ENCODE assay signal across 1 cellular context in genomic region chr1:192914092-192914491, GRCh38.
TF ChIP-seq lines count a peak whose summit lies in the region.

No MANE protein-coding gene starts in this region.

TF ChIP-seq in WTC11, 78 proteins besides CTCF, POLR2A, EP300 and RAD21 (continued from another document):
- TF ChIP-seq, protein P1, sequence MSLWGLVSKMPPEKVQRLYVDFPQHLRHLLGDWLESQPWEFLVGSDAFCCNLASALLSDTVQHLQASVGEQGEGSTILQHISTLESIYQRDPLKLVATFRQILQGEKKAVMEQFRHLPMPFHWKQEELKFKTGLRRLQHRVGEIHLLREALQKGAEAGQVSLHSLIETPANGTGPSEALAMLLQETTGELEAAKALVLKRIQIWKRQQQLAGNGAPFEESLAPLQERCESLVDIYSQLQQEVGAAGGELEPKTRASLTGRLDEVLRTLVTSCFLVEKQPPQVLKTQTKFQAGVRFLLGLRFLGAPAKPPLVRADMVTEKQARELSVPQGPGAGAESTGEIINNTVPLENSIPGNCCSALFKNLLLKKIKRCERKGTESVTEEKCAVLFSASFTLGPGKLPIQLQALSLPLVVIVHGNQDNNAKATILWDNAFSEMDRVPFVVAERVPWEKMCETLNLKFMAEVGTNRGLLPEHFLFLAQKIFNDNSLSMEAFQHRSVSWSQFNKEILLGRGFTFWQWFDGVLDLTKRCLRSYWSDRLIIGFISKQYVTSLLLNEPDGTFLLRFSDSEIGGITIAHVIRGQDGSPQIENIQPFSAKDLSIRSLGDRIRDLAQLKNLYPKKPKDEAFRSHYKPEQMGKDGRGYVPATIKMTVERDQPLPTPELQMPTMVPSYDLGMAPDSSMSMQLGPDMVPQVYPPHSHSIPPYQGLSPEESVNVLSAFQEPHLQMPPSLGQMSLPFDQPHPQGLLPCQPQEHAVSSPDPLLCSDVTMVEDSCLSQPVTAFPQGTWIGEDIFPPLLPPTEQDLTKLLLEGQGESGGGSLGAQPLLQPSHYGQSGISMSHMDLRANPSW (CRISPR knock-in tag; conservative IDR thresholded peaks at IDR 0.05; ENCODE audit: low read depth), result no peak
- TF ChIP-seq ZBTB43 (CRISPR knock-in tag; IDR thresholded peaks at IDR 0.05), result no peak
- TF ChIP-seq NR3C1 (CRISPR knock-in tag; conservative IDR thresholded peaks at IDR 0.05; ENCODE audit: low read depth), result no peak
- TF ChIP-seq, protein P2, sequence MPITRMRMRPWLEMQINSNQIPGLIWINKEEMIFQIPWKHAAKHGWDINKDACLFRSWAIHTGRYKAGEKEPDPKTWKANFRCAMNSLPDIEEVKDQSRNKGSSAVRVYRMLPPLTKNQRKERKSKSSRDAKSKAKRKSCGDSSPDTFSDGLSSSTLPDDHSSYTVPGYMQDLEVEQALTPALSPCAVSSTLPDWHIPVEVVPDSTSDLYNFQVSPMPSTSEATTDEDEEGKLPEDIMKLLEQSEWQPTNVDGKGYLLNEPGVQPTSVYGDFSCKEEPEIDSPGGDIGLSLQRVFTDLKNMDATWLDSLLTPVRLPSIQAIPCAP (CRISPR knock-in tag; IDR thresholded peaks at IDR 0.05), result no peak
- TF ChIP-seq GRHL2 (CRISPR knock-in tag; IDR thresholded peaks at IDR 0.05; ENCODE audit: insufficient replicate concordance, severe bottlenecking), result no peak
- TF ChIP-seq, protein P3, sequence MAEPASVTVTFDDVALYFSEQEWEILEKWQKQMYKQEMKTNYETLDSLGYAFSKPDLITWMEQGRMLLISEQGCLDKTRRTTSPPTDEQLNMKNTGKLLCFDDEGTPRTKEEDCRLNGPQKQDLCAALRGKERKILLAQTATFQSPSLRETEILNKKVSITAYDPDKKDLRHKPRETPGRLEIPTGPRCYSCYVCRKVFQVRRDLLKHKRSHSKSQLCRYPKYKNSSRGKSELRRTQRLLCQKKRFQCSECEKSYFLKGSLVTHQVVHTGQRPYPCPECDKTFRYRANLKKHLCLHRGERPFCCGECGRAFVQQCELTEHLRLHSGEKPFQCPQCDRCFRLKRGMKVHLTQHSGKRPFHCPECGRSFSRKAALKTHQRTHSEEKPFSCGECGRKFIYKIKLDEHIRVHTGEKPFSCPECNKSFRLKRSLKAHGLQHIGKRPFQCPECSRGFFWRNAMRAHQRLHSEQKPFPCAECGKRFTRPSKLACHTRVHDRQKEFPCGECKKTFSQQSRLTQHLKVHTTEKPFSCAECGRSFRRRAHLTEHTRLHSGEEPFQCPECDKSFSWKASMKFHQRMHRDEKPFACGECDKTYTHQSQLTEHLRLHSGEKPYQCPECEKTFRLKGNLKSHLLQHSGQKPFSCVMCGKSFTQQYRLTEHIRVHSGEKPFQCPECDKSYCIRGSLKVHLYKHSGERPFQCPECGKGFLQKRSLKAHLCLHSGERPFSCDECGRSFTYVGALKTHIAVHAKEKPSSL (CRISPR knock-in tag; conservative IDR thresholded peaks at IDR 0.05), result no peak
- TF ChIP-seq MYBL2 (CRISPR knock-in tag; IDR thresholded peaks at IDR 0.05), result no peak
- TF ChIP-seq, protein P4, sequence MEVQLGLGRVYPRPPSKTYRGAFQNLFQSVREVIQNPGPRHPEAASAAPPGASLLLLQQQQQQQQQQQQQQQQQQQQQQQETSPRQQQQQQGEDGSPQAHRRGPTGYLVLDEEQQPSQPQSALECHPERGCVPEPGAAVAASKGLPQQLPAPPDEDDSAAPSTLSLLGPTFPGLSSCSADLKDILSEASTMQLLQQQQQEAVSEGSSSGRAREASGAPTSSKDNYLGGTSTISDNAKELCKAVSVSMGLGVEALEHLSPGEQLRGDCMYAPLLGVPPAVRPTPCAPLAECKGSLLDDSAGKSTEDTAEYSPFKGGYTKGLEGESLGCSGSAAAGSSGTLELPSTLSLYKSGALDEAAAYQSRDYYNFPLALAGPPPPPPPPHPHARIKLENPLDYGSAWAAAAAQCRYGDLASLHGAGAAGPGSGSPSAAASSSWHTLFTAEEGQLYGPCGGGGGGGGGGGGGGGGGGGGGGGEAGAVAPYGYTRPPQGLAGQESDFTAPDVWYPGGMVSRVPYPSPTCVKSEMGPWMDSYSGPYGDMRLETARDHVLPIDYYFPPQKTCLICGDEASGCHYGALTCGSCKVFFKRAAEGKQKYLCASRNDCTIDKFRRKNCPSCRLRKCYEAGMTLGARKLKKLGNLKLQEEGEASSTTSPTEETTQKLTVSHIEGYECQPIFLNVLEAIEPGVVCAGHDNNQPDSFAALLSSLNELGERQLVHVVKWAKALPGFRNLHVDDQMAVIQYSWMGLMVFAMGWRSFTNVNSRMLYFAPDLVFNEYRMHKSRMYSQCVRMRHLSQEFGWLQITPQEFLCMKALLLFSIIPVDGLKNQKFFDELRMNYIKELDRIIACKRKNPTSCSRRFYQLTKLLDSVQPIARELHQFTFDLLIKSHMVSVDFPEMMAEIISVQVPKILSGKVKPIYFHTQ (CRISPR knock-in tag; IDR thresholded peaks at IDR 0.05), result no peak
- TF ChIP-seq, protein P5, sequence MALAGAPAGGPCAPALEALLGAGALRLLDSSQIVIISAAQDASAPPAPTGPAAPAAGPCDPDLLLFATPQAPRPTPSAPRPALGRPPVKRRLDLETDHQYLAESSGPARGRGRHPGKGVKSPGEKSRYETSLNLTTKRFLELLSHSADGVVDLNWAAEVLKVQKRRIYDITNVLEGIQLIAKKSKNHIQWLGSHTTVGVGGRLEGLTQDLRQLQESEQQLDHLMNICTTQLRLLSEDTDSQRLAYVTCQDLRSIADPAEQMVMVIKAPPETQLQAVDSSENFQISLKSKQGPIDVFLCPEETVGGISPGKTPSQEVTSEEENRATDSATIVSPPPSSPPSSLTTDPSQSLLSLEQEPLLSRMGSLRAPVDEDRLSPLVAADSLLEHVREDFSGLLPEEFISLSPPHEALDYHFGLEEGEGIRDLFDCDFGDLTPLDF (CRISPR knock-in tag; IDR thresholded peaks at IDR 0.05), result no peak
- no peak for TF ChIP-seq ZNF232 (CRISPR knock-in tag; IDR thresholded peaks at IDR 0.05)
- TF ChIP-seq USF1 (CRISPR knock-in tag; IDR thresholded peaks at IDR 0.05), result no peak
